ENCODE assay signal across 1 cellular context in the genomic region with DNA sequence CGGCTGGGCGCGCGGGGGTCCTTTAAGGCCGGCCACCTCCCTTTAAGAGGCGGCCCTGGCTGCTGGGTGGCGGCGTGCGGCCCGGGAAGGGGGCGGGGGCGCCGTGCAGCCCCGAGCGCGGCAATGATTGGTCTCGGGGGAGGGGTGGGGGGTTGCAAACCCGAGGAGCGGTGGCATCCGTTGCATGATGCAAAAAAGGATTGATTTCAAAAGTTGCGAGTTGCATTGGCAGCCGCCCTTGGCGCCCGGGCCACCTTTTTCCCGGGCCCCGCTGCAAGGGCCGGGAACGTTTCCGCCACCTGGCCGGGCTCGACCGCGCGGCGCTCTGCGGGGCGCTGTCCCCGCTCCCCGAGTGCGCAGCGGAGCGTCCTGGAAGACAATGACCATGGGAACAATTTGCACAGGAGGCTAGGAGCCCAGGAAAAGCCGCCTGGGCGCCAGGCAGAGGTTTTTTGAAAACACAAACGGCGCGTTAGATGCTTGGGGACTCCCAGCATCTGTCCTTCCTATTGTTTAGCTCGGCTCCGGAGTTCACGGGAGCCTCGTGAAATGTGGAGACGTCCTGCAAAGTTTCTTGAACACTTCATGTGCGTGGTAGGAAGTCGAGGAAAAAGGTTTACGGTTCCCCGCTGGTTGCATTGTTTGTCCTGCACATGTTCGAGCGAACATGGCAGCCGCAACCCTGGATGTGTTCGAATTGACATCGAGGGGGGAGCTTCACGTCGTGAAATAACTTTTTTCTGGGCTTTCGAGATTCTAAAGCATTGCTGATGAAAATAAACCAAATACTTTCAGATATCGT.
TF ChIP-seq lines count a peak whose summit lies in the region.

A gene with protein sequence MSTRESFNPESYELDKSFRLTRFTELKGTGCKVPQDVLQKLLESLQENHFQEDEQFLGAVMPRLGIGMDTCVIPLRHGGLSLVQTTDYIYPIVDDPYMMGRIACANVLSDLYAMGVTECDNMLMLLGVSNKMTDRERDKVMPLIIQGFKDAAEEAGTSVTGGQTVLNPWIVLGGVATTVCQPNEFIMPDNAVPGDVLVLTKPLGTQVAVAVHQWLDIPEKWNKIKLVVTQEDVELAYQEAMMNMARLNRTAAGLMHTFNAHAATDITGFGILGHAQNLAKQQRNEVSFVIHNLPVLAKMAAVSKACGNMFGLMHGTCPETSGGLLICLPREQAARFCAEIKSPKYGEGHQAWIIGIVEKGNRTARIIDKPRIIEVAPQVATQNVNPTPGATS (minus strand): TSS at position 78 of the 802 bp plus-strand sequence. CDS start 3,343 bp downstream, outside the sequence.

TF ChIP-seq in WTC11, 78 proteins besides CTCF, POLR2A, EP300 and RAD21 (continued from another document and continues in another):
- TF ChIP-seq, protein P1, sequence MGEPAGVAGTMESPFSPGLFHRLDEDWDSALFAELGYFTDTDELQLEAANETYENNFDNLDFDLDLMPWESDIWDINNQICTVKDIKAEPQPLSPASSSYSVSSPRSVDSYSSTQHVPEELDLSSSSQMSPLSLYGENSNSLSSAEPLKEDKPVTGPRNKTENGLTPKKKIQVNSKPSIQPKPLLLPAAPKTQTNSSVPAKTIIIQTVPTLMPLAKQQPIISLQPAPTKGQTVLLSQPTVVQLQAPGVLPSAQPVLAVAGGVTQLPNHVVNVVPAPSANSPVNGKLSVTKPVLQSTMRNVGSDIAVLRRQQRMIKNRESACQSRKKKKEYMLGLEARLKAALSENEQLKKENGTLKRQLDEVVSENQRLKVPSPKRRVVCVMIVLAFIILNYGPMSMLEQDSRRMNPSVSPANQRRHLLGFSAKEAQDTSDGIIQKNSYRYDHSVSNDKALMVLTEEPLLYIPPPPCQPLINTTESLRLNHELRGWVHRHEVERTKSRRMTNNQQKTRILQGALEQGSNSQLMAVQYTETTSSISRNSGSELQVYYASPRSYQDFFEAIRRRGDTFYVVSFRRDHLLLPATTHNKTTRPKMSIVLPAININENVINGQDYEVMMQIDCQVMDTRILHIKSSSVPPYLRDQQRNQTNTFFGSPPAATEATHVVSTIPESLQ (CRISPR knock-in tag; IDR thresholded peaks at IDR 0.05): no peak
- TF ChIP-seq, protein P2, sequence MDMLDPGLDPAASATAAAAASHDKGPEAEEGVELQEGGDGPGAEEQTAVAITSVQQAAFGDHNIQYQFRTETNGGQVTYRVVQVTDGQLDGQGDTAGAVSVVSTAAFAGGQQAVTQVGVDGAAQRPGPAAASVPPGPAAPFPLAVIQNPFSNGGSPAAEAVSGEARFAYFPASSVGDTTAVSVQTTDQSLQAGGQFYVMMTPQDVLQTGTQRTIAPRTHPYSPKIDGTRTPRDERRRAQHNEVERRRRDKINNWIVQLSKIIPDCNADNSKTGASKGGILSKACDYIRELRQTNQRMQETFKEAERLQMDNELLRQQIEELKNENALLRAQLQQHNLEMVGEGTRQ (CRISPR knock-in tag; IDR thresholded peaks at IDR 0.05): no peak
- peak; percentile 74; the same call in 1 of the 2 replicates for TF ChIP-seq TEAD4 (CRISPR knock-in tag; IDR thresholded peaks at IDR 0.05)
- TF ChIP-seq, protein P3, sequence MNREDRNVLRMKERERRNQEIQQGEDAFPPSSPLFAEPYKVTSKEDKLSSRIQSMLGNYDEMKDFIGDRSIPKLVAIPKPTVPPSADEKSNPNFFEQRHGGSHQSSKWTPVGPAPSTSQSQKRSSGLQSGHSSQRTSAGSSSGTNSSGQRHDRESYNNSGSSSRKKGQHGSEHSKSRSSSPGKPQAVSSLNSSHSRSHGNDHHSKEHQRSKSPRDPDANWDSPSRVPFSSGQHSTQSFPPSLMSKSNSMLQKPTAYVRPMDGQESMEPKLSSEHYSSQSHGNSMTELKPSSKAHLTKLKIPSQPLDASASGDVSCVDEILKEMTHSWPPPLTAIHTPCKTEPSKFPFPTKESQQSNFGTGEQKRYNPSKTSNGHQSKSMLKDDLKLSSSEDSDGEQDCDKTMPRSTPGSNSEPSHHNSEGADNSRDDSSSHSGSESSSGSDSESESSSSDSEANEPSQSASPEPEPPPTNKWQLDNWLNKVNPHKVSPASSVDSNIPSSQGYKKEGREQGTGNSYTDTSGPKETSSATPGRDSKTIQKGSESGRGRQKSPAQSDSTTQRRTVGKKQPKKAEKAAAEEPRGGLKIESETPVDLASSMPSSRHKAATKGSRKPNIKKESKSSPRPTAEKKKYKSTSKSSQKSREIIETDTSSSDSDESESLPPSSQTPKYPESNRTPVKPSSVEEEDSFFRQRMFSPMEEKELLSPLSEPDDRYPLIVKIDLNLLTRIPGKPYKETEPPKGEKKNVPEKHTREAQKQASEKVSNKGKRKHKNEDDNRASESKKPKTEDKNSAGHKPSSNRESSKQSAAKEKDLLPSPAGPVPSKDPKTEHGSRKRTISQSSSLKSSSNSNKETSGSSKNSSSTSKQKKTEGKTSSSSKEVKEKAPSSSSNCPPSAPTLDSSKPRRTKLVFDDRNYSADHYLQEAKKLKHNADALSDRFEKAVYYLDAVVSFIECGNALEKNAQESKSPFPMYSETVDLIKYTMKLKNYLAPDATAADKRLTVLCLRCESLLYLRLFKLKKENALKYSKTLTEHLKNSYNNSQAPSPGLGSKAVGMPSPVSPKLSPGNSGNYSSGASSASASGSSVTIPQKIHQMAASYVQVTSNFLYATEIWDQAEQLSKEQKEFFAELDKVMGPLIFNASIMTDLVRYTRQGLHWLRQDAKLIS (CRISPR knock-in tag; IDR thresholded peaks at IDR 0.05; ENCODE audit: borderline replicate concordance): peak; percentile 35; the same call in 1 of the 2 replicates
- TF ChIP-seq, protein P4, sequence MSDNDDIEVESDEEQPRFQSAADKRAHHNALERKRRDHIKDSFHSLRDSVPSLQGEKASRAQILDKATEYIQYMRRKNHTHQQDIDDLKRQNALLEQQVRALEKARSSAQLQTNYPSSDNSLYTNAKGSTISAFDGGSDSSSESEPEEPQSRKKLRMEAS (CRISPR knock-in tag; IDR thresholded peaks at IDR 0.05): peak; percentile 55; the same call in 1 of the 2 replicates
- TF ChIP-seq, protein P5, sequence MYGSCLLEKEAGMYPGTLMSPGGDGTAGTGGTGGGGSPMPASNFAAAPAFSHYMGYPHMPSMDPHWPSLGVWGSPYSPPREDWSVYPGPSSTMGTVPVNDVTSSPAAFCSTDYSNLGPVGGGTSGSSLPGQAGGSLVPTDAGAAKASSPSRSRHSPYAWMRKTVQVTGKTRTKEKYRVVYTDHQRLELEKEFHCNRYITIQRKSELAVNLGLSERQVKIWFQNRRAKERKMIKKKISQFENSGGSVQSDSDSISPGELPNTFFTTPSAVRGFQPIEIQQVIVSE (CRISPR knock-in tag; IDR thresholded peaks at IDR 0.05; ENCODE audit: borderline replicate concordance): no peak
- TF ChIP-seq, protein P6, sequence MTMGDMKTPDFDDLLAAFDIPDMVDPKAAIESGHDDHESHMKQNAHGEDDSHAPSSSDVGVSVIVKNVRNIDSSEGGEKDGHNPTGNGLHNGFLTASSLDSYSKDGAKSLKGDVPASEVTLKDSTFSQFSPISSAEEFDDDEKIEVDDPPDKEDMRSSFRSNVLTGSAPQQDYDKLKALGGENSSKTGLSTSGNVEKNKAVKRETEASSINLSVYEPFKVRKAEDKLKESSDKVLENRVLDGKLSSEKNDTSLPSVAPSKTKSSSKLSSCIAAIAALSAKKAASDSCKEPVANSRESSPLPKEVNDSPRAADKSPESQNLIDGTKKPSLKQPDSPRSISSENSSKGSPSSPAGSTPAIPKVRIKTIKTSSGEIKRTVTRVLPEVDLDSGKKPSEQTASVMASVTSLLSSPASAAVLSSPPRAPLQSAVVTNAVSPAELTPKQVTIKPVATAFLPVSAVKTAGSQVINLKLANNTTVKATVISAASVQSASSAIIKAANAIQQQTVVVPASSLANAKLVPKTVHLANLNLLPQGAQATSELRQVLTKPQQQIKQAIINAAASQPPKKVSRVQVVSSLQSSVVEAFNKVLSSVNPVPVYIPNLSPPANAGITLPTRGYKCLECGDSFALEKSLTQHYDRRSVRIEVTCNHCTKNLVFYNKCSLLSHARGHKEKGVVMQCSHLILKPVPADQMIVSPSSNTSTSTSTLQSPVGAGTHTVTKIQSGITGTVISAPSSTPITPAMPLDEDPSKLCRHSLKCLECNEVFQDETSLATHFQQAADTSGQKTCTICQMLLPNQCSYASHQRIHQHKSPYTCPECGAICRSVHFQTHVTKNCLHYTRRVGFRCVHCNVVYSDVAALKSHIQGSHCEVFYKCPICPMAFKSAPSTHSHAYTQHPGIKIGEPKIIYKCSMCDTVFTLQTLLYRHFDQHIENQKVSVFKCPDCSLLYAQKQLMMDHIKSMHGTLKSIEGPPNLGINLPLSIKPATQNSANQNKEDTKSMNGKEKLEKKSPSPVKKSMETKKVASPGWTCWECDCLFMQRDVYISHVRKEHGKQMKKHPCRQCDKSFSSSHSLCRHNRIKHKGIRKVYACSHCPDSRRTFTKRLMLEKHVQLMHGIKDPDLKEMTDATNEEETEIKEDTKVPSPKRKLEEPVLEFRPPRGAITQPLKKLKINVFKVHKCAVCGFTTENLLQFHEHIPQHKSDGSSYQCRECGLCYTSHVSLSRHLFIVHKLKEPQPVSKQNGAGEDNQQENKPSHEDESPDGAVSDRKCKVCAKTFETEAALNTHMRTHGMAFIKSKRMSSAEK (CRISPR knock-in tag; IDR thresholded peaks at IDR 0.05; ENCODE audit: borderline replicate concordance): no peak
- TF ChIP-seq, protein P7, sequence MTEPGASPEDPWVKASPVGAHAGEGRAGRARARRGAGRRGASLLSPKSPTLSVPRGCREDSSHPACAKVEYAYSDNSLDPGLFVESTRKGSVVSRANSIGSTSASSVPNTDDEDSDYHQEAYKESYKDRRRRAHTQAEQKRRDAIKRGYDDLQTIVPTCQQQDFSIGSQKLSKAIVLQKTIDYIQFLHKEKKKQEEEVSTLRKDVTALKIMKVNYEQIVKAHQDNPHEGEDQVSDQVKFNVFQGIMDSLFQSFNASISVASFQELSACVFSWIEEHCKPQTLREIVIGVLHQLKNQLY (CRISPR knock-in tag; IDR thresholded peaks at IDR 0.05): no peak
- no peak for TF ChIP-seq SOX15 (CRISPR knock-in tag; IDR thresholded peaks at IDR 0.05)
- TF ChIP-seq, protein P8, sequence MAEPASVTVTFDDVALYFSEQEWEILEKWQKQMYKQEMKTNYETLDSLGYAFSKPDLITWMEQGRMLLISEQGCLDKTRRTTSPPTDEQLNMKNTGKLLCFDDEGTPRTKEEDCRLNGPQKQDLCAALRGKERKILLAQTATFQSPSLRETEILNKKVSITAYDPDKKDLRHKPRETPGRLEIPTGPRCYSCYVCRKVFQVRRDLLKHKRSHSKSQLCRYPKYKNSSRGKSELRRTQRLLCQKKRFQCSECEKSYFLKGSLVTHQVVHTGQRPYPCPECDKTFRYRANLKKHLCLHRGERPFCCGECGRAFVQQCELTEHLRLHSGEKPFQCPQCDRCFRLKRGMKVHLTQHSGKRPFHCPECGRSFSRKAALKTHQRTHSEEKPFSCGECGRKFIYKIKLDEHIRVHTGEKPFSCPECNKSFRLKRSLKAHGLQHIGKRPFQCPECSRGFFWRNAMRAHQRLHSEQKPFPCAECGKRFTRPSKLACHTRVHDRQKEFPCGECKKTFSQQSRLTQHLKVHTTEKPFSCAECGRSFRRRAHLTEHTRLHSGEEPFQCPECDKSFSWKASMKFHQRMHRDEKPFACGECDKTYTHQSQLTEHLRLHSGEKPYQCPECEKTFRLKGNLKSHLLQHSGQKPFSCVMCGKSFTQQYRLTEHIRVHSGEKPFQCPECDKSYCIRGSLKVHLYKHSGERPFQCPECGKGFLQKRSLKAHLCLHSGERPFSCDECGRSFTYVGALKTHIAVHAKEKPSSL (CRISPR knock-in tag; conservative IDR thresholded peaks at IDR 0.05): no peak
- no peak for TF ChIP-seq ZNF416 (CRISPR knock-in tag; IDR thresholded peaks at IDR 0.05)
- TF ChIP-seq SP1 (CRISPR knock-in tag; conservative IDR thresholded peaks at IDR 0.05): peak; percentile 61
- 0 out of 2 replicates have a peak, but pooled peaks have one; percentile 34 for TF ChIP-seq PRRX2 (CRISPR knock-in tag; IDR thresholded peaks at IDR 0.05)
- TF ChIP-seq KAT7 (CRISPR knock-in tag; IDR thresholded peaks at IDR 0.05; ENCODE audit: borderline replicate concordance): peak; percentile 48; the same call in 1 of the 2 replicates
- no peak for TF ChIP-seq ETV6 (CRISPR knock-in tag; IDR thresholded peaks at IDR 0.05)
- TF ChIP-seq JUN (CRISPR knock-in tag; IDR thresholded peaks at IDR 0.05): no peak; the same call in 1 of the 2 replicates
- peak; percentile 17; the same call in 1 of the 2 replicates for TF ChIP-seq EMX1 (CRISPR knock-in tag; IDR thresholded peaks at IDR 0.05)
- TF ChIP-seq, protein P9, sequence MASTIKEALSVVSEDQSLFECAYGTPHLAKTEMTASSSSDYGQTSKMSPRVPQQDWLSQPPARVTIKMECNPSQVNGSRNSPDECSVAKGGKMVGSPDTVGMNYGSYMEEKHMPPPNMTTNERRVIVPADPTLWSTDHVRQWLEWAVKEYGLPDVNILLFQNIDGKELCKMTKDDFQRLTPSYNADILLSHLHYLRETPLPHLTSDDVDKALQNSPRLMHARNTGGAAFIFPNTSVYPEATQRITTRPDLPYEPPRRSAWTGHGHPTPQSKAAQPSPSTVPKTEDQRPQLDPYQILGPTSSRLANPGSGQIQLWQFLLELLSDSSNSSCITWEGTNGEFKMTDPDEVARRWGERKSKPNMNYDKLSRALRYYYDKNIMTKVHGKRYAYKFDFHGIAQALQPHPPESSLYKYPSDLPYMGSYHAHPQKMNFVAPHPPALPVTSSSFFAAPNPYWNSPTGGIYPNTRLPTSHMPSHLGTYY (CRISPR knock-in tag; IDR thresholded peaks at IDR 0.05): no peak
- TF ChIP-seq, protein P10, sequence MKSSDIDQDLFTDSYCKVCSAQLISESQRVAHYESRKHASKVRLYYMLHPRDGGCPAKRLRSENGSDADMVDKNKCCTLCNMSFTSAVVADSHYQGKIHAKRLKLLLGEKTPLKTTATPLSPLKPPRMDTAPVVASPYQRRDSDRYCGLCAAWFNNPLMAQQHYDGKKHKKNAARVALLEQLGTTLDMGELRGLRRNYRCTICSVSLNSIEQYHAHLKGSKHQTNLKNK (CRISPR knock-in tag; IDR thresholded peaks at IDR 0.05): no peak
- TF ChIP-seq, protein P11, sequence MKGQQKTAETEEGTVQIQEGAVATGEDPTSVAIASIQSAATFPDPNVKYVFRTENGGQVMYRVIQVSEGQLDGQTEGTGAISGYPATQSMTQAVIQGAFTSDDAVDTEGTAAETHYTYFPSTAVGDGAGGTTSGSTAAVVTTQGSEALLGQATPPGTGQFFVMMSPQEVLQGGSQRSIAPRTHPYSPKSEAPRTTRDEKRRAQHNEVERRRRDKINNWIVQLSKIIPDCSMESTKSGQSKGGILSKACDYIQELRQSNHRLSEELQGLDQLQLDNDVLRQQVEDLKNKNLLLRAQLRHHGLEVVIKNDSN (CRISPR knock-in tag; IDR thresholded peaks at IDR 0.05): no peak
- TF ChIP-seq SMAD4 (CRISPR knock-in tag; IDR thresholded peaks at IDR 0.05): no peak
- no peak for TF ChIP-seq ZBTB21 (CRISPR knock-in tag; IDR thresholded peaks at IDR 0.05; ENCODE audit: borderline replicate concordance)
- TF ChIP-seq NR2C2 (CRISPR knock-in tag; IDR thresholded peaks at IDR 0.05): no peak
- TF ChIP-seq, protein P12, sequence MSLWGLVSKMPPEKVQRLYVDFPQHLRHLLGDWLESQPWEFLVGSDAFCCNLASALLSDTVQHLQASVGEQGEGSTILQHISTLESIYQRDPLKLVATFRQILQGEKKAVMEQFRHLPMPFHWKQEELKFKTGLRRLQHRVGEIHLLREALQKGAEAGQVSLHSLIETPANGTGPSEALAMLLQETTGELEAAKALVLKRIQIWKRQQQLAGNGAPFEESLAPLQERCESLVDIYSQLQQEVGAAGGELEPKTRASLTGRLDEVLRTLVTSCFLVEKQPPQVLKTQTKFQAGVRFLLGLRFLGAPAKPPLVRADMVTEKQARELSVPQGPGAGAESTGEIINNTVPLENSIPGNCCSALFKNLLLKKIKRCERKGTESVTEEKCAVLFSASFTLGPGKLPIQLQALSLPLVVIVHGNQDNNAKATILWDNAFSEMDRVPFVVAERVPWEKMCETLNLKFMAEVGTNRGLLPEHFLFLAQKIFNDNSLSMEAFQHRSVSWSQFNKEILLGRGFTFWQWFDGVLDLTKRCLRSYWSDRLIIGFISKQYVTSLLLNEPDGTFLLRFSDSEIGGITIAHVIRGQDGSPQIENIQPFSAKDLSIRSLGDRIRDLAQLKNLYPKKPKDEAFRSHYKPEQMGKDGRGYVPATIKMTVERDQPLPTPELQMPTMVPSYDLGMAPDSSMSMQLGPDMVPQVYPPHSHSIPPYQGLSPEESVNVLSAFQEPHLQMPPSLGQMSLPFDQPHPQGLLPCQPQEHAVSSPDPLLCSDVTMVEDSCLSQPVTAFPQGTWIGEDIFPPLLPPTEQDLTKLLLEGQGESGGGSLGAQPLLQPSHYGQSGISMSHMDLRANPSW (CRISPR knock-in tag; conservative IDR thresholded peaks at IDR 0.05; ENCODE audit: low read depth): no peak
- TF ChIP-seq FOXJ3 (CRISPR knock-in tag; IDR thresholded peaks at IDR 0.05; ENCODE audit: borderline replicate concordance): no peak
